In the genomic region with DNA sequence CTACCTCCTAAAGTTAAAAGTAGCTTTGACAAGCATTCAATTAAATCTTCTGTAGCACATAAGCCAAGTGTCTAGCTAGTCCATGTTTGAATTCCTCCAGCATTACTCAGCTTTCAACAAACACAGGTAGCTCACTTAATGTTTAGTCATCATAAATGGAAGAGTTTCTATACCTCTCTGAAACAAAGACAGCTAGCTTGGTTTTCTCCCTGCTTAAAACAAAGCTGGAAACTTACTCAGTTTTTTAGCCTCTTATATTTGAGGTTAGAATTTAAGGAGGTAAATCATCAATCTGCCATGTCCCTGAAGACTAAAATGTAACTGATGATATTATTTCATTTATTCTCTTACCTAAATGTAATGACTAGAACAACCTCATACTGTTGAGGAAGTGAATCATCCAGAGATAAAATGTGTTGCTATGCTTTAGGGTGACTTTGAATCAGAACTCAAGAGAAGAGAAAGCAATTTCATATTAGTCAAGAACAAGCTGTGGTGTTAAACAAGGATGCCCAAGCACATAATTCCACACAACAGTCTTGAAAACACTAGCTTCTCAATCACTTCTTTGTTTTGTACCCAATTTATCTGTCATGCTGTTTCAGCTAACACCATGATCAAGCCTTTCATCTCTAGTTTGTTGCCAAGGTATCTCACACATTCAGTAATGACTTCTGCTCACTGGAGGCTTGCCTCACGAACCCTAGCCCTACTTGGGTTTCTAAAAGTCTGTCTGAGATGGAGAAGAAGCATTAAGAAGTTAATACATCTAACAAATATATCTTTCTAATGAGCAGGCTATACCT, we compare ENCODE assay signal across 14 cellular contexts.
A peak's percentile ranks its signal among the peaks of the same experiment; 100 is the strongest.
DNase-seq lines count a peak whose midpoint lies in the region; ATAC-seq, FAIRE-seq and TF ChIP-seq lines count a peak whose summit lies in the region.
"Had no signal": no experiment of that assay in that cellular context is flagged by ENCODE, and none has a peak within 500 bp of the region (broad histone marks: within the 10 kb centered on the region; RNA-seq: fewer than 3 reads in every experiment).

No MANE protein-coding gene starts in this region.

- H3K4me1 Mint-ChIP-seq in progenitor cell of endocrine pancreas (ENCODE audit: low read depth), result peaks cover 15% of the 10 kb centered on the region

- H3K4me3 Mint-ChIP-seq in progenitor cell of endocrine pancreas (ENCODE audit: low read depth), result no peak overlapping the region
- H3K4me3 Mint-ChIP-seq: activated naive CD4-positive, alpha-beta T cell treated with anti-CD3 and anti-CD28 coated beads for 36 hours had no signal

- no peaks in the 10 kb centered on the region for H3K36me3 ChIP-seq in right atrium auricular region
- H3K36me3 ChIP-seq: BLaER1, cardiac muscle cell had no signal

- H3K27ac Mint-ChIP-seq in progenitor cell of endocrine pancreas, result peak overlapping the region; percentile 90
- H3K27ac Mint-ChIP-seq: activated naive CD4-positive, alpha-beta T cell treated with anti-CD3 and anti-CD28 coated beads for 36 hours had no signal

- H3K9me3 ChIP-seq in right atrium auricular region, result peaks cover 0 to 5% of the 10 kb centered on the region in 2 donors

- peak overlapping the region; percentile 90 for H3K27ac ChIP-seq in epithelial cell of prostate
- H3K27ac ChIP-seq in right atrium auricular region, result no peak overlapping the region
- H3K27ac ChIP-seq: BLaER1, cardiac muscle cell had no signal

- no peak for TF ChIP-seq CTCF in progenitor cell of endocrine pancreas (IDR thresholded peaks at IDR 0.05; ENCODE audit: unreplicated experiment)
- TF ChIP-seq CTCF in right atrium auricular region (IDR thresholded peaks at IDR 0.05), result no peak

- no peaks in the 10 kb centered on the region for H3K4me1 ChIP-seq in right atrium auricular region

- no peaks in the 10 kb centered on the region for H3K27me3 Mint-ChIP-seq in progenitor cell of endocrine pancreas

- no peaks in the 10 kb centered on the region for H3K36me3 Mint-ChIP-seq in progenitor cell of endocrine pancreas (ENCODE audit: insufficient read depth)

- H3K27me3 ChIP-seq in right atrium auricular region, result no peaks in the 10 kb centered on the region
- H3K27me3 ChIP-seq: BLaER1, cardiac muscle cell had no signal

- DNase-seq in HCEC 1CT, result peak; percentile 3
- peak; percentile 76 for DNase-seq in RCC 7860 (ENCODE audit: low spot score)
- DNase-seq in epithelial cell of prostate (ENCODE audit: low read depth, low spot score), result peak; percentile 64
- DNase-seq in progenitor cell of endocrine pancreas (ENCODE audit: low spot score, unreplicated experiment), result no peak
- no peak for DNase-seq in activated effector memory CD4-positive, alpha-beta T cell treated with Interleukin-2 at 50 U/mL for 16 hours
- no peak for DNase-seq in right atrium auricular region (ENCODE audit: low spot score)
- no peak for DNase-seq in T-helper 2 cell
- DNase-seq: activated naive CD4-positive, alpha-beta T cell treated with anti-CD3 and anti-CD28 coated beads for 36 hours; head of caudate nucleus; stimulated activated CD4-positive, alpha-beta T cell treated with anti-CD3 and anti-CD28 coated beads, Interleukin-15, amount 100 ng/mL, for 24 hours; substantia nigra had no signal

- peak; percentile 40 for FAIRE-seq in RCC 7860 (lab: Jason Lieb, UNC)

- H3K4me3 ChIP-seq in right atrium auricular region, result no peak overlapping the region
- H3K4me3 ChIP-seq: BLaER1, cardiac muscle cell had no signal

- no peak for ATAC-seq in HG03571 (IDR thresholded peaks at IDR 0.05; ENCODE audit: unreplicated experiment)

- H3K9me3 Mint-ChIP-seq in progenitor cell of endocrine pancreas (ENCODE audit: low read depth), result peaks cover 12% of the 10 kb centered on the region

Comparison
In these comparisons a context has a peak if more than half of its experiments do, and no peak if none do; other contexts are left out.
1. DNase-seq: peak in HCEC 1CT (single experiment), RCC 7860 (single experiment) and epithelial cell of prostate (single experiment); none in progenitor cell of endocrine pancreas (single experiment), activated effector memory CD4-positive, alpha-beta T cell treated with Interleukin-2 at 50 U/mL for 16 hours (single experiment), right atrium auricular region (single experiment) and T-helper 2 cell (0 of 5).